ENCODE assay signal across 9 cellular contexts in genomic region chr2:43637030-43637803, GRCh38. TPM values are rescaled to one million over a fixed set of nuclear protein-coding genes. Genes with fewer than 3 reads are reported as not detected.
A peak's percentile ranks its signal among the peaks of the same experiment; 100 is the strongest.
DNase-seq lines count a peak whose midpoint lies in the region; ATAC-seq, FAIRE-seq and TF ChIP-seq lines count a peak whose summit lies in the region.
"Had no signal": no experiment of that assay in that cellular context is flagged by ENCODE, and none has a peak within 500 bp of the region (broad histone marks: within the 10 kb centered on the region; RNA-seq: fewer than 3 reads in every experiment).

Gene PLEKHH2 (plus strand): TSS chr2:43637260. CDS start chr2:43644674, 7,414 bp downstream.

- peak within 1 kb of the TSS; percentile 78 to 86 for H3K9ac ChIP-seq in kidney (ENCODE audit: low read length in 2 of 2)

- no peak for FAIRE-seq in kidney (lab: Jason Lieb, UNC)
- FAIRE-seq: A204.1 had no signal

- H3K4me3 Mint-ChIP-seq in chondrocyte (ENCODE audit: unreplicated experiment), result peak within 1 kb of the TSS; percentile 73

- intact Hi-C loops in kidney (cut with DNase I), result no loop called here

- peak within 1 kb of the TSS; percentile 43 for H3K27ac Mint-ChIP-seq in chondrocyte (ENCODE audit: unreplicated experiment)

- H3K9me3 Mint-ChIP-seq in chondrocyte (ENCODE audit: low read depth), result peaks cover 5% of the 10 kb centered on the region

- H3K27me3 Mint-ChIP-seq in chondrocyte (ENCODE audit: low read depth), result no peaks in the 10 kb centered on the region

- DNase-seq in NK-92 (lab: John Stamatoyannopoulos, UW; ENCODE audit: unreplicated experiment), result peak; percentile 9
- DNase-seq in NK-92 treated with Interleukin-12 subunit alpha and Interleukin-12 subunit beta, amount 100 ng/mL, for 24 hours (lab: John Stamatoyannopoulos, UW), result no peak
- DNase-seq in NCI-H2196 treated with DMSO at 0.1 percent for 48 hours (lab: John Stamatoyannopoulos, UW; ENCODE audit: unreplicated experiment), result peak; percentile 47
- peak; percentile 81 for DNase-seq in activated CD4-positive, alpha-beta T cell treated with anti-CD3 and anti-CD28 coated beads for 1 hour
- peak; percentile 96 for DNase-seq in chondrocyte (ENCODE audit: low spot score)
- DNase-seq in kidney, result peak; percentile 97
- peak; percentile 89 for DNase-seq in stimulated activated CD4-positive, alpha-beta T cell treated with anti-CD3 and anti-CD28 coated beads, Interleukin-12 subunit alpha, Interleukin-12 subunit beta, amount 100 ng/mL, for 4 hours

- peak within 1 kb of the TSS; percentile 72 to 88 for H3K4me3 ChIP-seq in kidney (ENCODE audit: low read length in 2 of 2)

- peaks cover 3 to 7% of the 10 kb centered on the region in 2 donors for H3K4me1 ChIP-seq in kidney (ENCODE audit: control insufficient read depth in 1 of 2, insufficient read depth in 1 of 2, low read depth in 1 of 2, low read length in 2 of 2)

- TF ChIP-seq CTCF in chondrocyte (IDR thresholded peaks at IDR 0.05), result peak; percentile 32
- TF ChIP-seq CTCF in kidney (IDR thresholded peaks at IDR 0.05; ENCODE audit: borderline replicate concordance, extremely low read depth, insufficient read depth), result no peak

- peaks cover 33% of the 10 kb centered on the region for H3K4me1 Mint-ChIP-seq in chondrocyte (ENCODE audit: low read depth)

- peak within 1 kb of the TSS; percentile 59 to 76 for H3K27ac ChIP-seq in kidney (ENCODE audit: low read depth in 2 of 2, low read length in 2 of 2)

- no peaks in the 10 kb centered on the region for H3K36me3 ChIP-seq in kidney (ENCODE audit: control insufficient read depth in 1 of 2, insufficient read depth in 2 of 2, low read length in 2 of 2)

- peak; percentile 100 for ATAC-seq in HG03095 (IDR thresholded peaks at IDR 0.05; ENCODE audit: unreplicated experiment)

- H3K9me3 ChIP-seq in kidney (ENCODE audit: control insufficient read depth in 1 of 2, low read length in 2 of 2), result peaks cover 0 to 3% of the 10 kb centered on the region in 2 donors

- peaks cover 1% of the 10 kb centered on the region for H3K36me3 Mint-ChIP-seq in chondrocyte (ENCODE audit: low read depth)

RNA-seq across cellular contexts. Expression of gene PLEKHH2, which starts in this region (rescaled TPM):
- total RNA-seq in chondrocyte (4.9 to 13.7 TPM (median 5.5 TPM) in 3 replicates), kidney (25.0 TPM)
- 4.3 TPM for polyA plus RNA-seq in kidney (ENCODE audit: insufficient read depth, low read depth, low replicate concordance)
